8 cellular contexts compared by ENCODE assay signal in the genomic region with DNA sequence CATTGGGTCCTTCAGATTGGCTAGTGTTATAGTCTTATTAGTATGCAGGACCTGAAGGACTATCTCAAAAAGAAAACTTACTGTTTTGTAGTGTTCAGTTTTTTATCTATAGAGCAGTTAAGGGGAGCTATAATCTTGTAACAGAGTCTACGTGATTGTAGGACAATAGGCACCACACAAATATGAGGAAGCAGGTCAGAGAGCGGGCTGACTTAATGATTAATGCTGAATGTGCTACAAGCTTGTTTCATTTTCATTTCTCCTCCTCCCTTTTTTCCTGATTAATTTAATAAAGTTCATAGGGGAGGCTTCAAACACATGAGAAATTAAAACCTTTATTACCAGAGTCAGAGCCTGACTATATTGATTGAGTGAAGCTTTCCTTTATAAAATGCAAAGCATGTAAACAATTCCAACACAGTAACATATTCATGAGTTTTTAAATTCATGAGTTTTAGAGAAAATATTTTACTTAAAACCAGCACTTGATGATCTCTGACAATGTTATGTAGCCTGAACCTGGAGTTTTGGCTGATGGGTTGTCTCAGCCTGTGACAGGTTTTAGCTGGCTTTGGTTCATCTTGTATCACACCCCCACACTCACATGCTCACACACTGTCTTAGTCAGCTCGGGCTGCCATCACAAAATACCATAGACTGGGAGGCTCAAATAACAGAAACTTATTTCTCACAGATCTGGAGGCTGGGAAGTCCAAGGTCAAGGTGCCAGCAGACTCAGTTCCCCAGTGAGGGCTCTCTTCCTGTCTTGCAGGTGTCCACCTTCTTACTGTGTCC. TPM values are rescaled to one million over a fixed set of nuclear protein-coding genes. Genes with fewer than 3 reads are reported as not detected.
DNase-seq lines count a peak whose midpoint lies in the region; ATAC-seq, FAIRE-seq and TF ChIP-seq lines count a peak whose summit lies in the region.
"Not testable (repeated sequence)": the region's sequence is repeated elsewhere in the genome, so short reads cannot be mapped to it uniquely, and the experiment has no call there.

No MANE protein-coding gene starts in this region.

- not testable (repeated sequence) for H3F3A ChIP-seq in GM23248 (ENCODE audit: insufficient read depth)

- not testable (repeated sequence) for H3K79me2 ChIP-seq in ACC112 (ENCODE audit: control insufficient read depth, insufficient read depth, low read length, unreplicated experiment); GM23248 (ENCODE audit: insufficient read depth); mammary epithelial cell (ENCODE audit: insufficient read depth, low read length)

- H2AFZ ChIP-seq in ACC112 (ENCODE audit: low read length, unreplicated experiment); GM23248; mammary epithelial cell (ENCODE audit: low read depth, low read length): not testable (repeated sequence)

- not testable (repeated sequence) for TF ChIP-seq CTCF in mammary epithelial cell (conservative IDR thresholded peaks at IDR 0.05 in 1 of 2, IDR thresholded peaks at IDR 0.05 in 1 of 2; ENCODE audit: extremely low read depth in 1 of 2, insufficient read depth in 1 of 2, low read depth in 1 of 2, low read length in 2 of 2); pancreas (IDR thresholded peaks at IDR 0.05); type B pancreatic cell (conservative IDR thresholded peaks at IDR 0.05)

- H3K36me3 Mint-ChIP-seq in activated CD4-positive, alpha-beta T cell treated with anti-CD3 and anti-CD28 coated beads for 36 hours (ENCODE audit: low read depth) = not testable (repeated sequence)
- peaks cover 25% of the 10 kb centered on the region for H3K36me3 Mint-ChIP-seq in type B pancreatic cell

- H3K4me3 ChIP-seq in ACC112 (ENCODE audit: low read depth, low read length); GM23248; mammary epithelial cell (replicated peaks in 1 of 3; ENCODE audit: insufficient read depth in 1 of 3, low read depth in 2 of 3, low read length in 3 of 3); pancreas: not testable (repeated sequence)

- dilution Hi-C loops in mammary epithelial cell (cut with HindIII; ENCODE audit: low sequenced_read_pairs) = not testable (repeated sequence)

- 46 to 58% methylated on average over 3 of the region's 3 CpGs for WGBS in GM23248 (ENCODE audit: low coverage in 1 of 2, low lambda C conversion rate in 2 of 2, missing lambda C conversion rate in 2 of 2), 2 experiments
- WGBS in mammary epithelial cell (ENCODE audit: low coverage, missing lambda C conversion rate) = 60% methylated on average over 3 of the region's 3 CpGs
- whole genome bisulfite sequencing in pancreas, 2 donors = 27 to 39% methylated on average over 3 of the region's 3 CpGs

- POLR2A ChIA-PET in activated CD4-positive, alpha-beta T cell treated with anti-CD3 and anti-CD28 coated beads for 36 hours (lab: Charles Lee) = not testable (repeated sequence)

- not testable (repeated sequence) for H3K27me3 ChIP-seq in ACC112 (ENCODE audit: insufficient read depth, low read length); GM23248 (replicated peaks; ENCODE audit: insufficient read depth); mammary epithelial cell (ENCODE audit: insufficient read depth, low read length); pancreas

- intact Hi-C loops in activated CD4-positive, alpha-beta T cell treated with anti-CD3 and anti-CD28 coated beads for 36 hours (cut with DNase I, micrococcal nuclease); mammary epithelial cell (cut with micrococcal nuclease); pancreas (cut with DNase I): not testable (repeated sequence)

- not testable (repeated sequence) for H3K4me1 ChIP-seq in ACC112 (ENCODE audit: control insufficient read depth, insufficient read depth, low read length, unreplicated experiment); GM23248 (ENCODE audit: insufficient read depth); mammary epithelial cell (ENCODE audit: insufficient read depth, low read length); pancreas

- H3K27me3 Mint-ChIP-seq in activated CD4-positive, alpha-beta T cell treated with anti-CD3 and anti-CD28 coated beads for 36 hours; type B pancreatic cell: not testable (repeated sequence)

- H3K27ac ChIP-seq in ACC112 (ENCODE audit: low read depth, low read length) = peak overlapping the region; percentile 69
- not testable (repeated sequence) for H3K27ac ChIP-seq in GM23248; mammary epithelial cell (ENCODE audit: insufficient read depth, low read depth, low read length)
- H3K27ac ChIP-seq in pancreas = peak overlapping the region in 2 of 4 donors; percentile 52 to 54

- DNase-seq in GM23248 (peak; percentile 34), mammary epithelial cell (peak; percentile 53), kidney tubule cell (ENCODE audit: low spot score) (peak; percentile 39)
- not testable (repeated sequence) for DNase-seq in activated CD4-positive, alpha-beta T cell treated with anti-CD3 and anti-CD28 coated beads for 36 hours; pancreas; type B pancreatic cell (ENCODE audit: extremely low spot score, unreplicated experiment)

- not testable (repeated sequence) for H3K4me3 Mint-ChIP-seq in activated CD4-positive, alpha-beta T cell treated with anti-CD3 and anti-CD28 coated beads for 36 hours; type B pancreatic cell

- not testable (repeated sequence) for H3K4me1 Mint-ChIP-seq in activated CD4-positive, alpha-beta T cell treated with anti-CD3 and anti-CD28 coated beads for 36 hours; type B pancreatic cell (ENCODE audit: unreplicated experiment)

- H3K27ac Mint-ChIP-seq in activated CD4-positive, alpha-beta T cell treated with anti-CD3 and anti-CD28 coated beads for 36 hours = not testable (repeated sequence)
- peak overlapping the region; percentile 6 for H3K27ac Mint-ChIP-seq in type B pancreatic cell

- in situ Hi-C loops in GM23248 (cut with MboI); mammary epithelial cell (cut with MboI; ENCODE audit: low sequenced_read_pairs in 2 of 2): not testable (repeated sequence)

- H3K9me2 ChIP-seq in GM23248 (ENCODE audit: insufficient read depth) = not testable (repeated sequence)

- peak; percentile 23 for ATAC-seq in activated CD4-positive, alpha-beta T cell treated with anti-CD3 and anti-CD28 coated beads for 36 hours
- peak; percentile 42 for ATAC-seq in esophagus mucosa
- peak; percentile 66 to 86 (median 72) for ATAC-seq in pancreas

- H3K9me3 ChIP-seq in GM23248 (ENCODE audit: low read depth); mammary epithelial cell (replicated peaks; ENCODE audit: insufficient read depth, low read length); pancreas: not testable (repeated sequence)

- not testable (repeated sequence) for H3K9ac ChIP-seq in GM23248; mammary epithelial cell (ENCODE audit: insufficient read depth, low read length)

- FAIRE-seq in pancreas (lab: Jason Lieb, UNC) = not testable (repeated sequence)

- H4K20me1 ChIP-seq in GM23248 (ENCODE audit: insufficient read depth); mammary epithelial cell (ENCODE audit: insufficient read depth, low read length): not testable (repeated sequence)

- not testable (repeated sequence) for BruUV-seq in mammary epithelial cell (replicated peaks; lab: Mats Ljungman, UMichigan)

- H3K9me3 Mint-ChIP-seq in activated CD4-positive, alpha-beta T cell treated with anti-CD3 and anti-CD28 coated beads for 36 hours (ENCODE audit: low read depth) = peaks cover 10% of the 10 kb centered on the region
- peaks cover 31% of the 10 kb centered on the region for H3K9me3 Mint-ChIP-seq in type B pancreatic cell

- CTCF ChIA-PET in activated CD4-positive, alpha-beta T cell treated with anti-CD3 and anti-CD28 coated beads for 36 hours (lab: Charles Lee); mammary epithelial cell (lab: Charles Lee; ENCODE audit: low non-redundant PET): not testable (repeated sequence)

- H3K4me2 ChIP-seq in GM23248 (ENCODE audit: unreplicated experiment); mammary epithelial cell (ENCODE audit: insufficient read depth, low read depth, low read length): not testable (repeated sequence)

- H3K36me3 ChIP-seq in ACC112 (ENCODE audit: insufficient read depth, low read length); GM23248 (ENCODE audit: low read depth); mammary epithelial cell (ENCODE audit: insufficient read depth, low read length); pancreas: not testable (repeated sequence)

RNA-seq across cellular contexts. Expression of gene GRK3, which starts 38.5 kb away (rescaled TPM):
- total RNA-seq in GM23248 (2014; rRNA removed; shearing (Covaris generic)) = 0.11 and 0.25 TPM in 2 replicates
- polyA plus RNA-seq in GM23248 (2016; fragmentation: Nextera tagmentation; extraction: Ambion mirVana) (0.08 and 0.20 TPM in 2 replicates), mammary epithelial cell (5.8 TPM), pancreas (1 to 10 TPM; 3.5 to 7.6 TPM)
- total RNA-seq in activated CD4-positive, alpha-beta T cell treated with anti-CD3 and anti-CD28 coated beads for 36 hours = 1 to 10 TPM; 8.6 to 9.2 TPM
- total RNA-seq in mammary epithelial cell (10 to 100 TPM; 12.8 to 16.0 TPM), esophagus mucosa (7.5 TPM), pancreas (10 to 100 TPM in 2 of 6 donors, 1 to 10 TPM in 4; 6.0 to 18.1 (median 7.9) TPM), type B pancreatic cell (ENCODE audit: low replicate concordance) (10.3 and 14.0 TPM in 2 replicates)
- 19.0 TPM for polyA minus RNA-seq in mammary epithelial cell
